In the genomic region with DNA sequence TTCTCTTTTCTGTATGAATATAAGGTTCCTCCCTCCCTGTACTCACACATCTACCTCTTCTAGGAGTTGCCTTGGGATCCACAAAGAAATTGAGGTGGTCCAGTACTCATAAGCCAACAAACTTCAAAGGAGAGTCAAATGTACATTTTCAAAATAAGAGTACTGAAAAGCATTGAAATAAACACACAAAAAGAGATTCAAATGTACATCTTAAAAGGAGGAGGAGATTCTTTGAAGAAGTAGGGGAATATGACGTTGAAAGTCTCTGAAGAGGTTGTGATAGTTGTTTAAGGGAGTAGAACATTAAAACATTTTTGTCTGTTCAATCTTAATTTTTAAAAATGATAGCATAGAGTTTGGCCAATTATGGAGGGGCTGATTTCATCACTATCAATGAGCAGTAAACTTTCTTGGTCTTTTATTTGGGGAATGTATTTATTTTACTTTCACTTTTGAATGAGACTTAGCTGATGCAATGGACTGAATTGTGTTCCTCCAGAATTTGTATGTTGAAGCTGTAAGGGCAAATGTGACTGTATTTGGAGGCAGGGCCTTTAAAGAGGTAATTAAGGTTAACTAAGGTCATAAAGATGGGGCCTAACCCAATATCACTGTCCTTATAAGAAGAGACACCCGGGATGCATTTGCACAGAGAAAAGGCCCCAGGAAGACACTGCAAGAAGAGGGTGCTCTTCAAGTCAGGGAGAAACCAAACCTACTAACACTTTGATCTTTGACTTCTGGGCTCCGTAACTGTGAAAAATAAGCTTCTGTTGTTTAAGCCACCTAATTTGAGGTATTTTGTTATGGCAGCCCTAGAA, we compare ENCODE assay signal across 13 cellular contexts.
DNase-seq lines count a peak whose midpoint lies in the region; ATAC-seq and TF ChIP-seq lines count a peak whose summit lies in the region.
"Had no signal": no experiment of that assay in that cellular context is flagged by ENCODE, and none has a peak within 500 bp of the region (broad histone marks: within the 10 kb centered on the region; RNA-seq: fewer than 3 reads in every experiment).

No MANE protein-coding gene starts in this region.

- H2AK5ac ChIP-seq in trophoblast cell (ENCODE audit: low read length) = no peak overlapping the region

- H3K4ac ChIP-seq in trophoblast cell (ENCODE audit: low read depth, low read length) = no peak overlapping the region

- H3K36me3 Mint-ChIP-seq in CD4-positive, CD25-positive, alpha-beta regulatory T cell = no peaks in the 10 kb centered on the region
- H3K36me3 Mint-ChIP-seq in activated CD4-positive, alpha-beta memory T cell treated with anti-CD3 and anti-CD28 coated beads, Interleukin-2, amount 10 ng/mL, durations not matched to agents 7 days and 5 days (ENCODE audit: low read depth) = peaks cover 2% of the 10 kb centered on the region

- H4K20me1 ChIP-seq in KMS-11 (ENCODE audit: insufficient read depth) = no peaks in the 10 kb centered on the region

- peaks cover 2% of the 10 kb centered on the region for H3K27me3 Mint-ChIP-seq in CD4-positive, CD25-positive, alpha-beta regulatory T cell
- no peaks in the 10 kb centered on the region for H3K27me3 Mint-ChIP-seq in activated CD4-positive, alpha-beta memory T cell treated with anti-CD3 and anti-CD28 coated beads, Interleukin-2, amount 10 ng/mL, durations not matched to agents 7 days and 5 days
- H3K27me3 Mint-ChIP-seq: IgD-negative memory B cell had no signal

- peaks cover 14% of the 10 kb centered on the region for H3K79me1 ChIP-seq in trophoblast cell (ENCODE audit: low read length)

- no CpG with 5 or more reads among the region's 3 CpGs for WGBS in trophoblast cell (ENCODE audit: extremely low coverage, insufficient coverage, insufficient read length)

- H3K4me3 ChIP-seq in CD4-positive, CD25-positive, alpha-beta regulatory T cell (ENCODE audit: low read depth, low read length) = peak overlapping the region; percentile 43
- H3K4me3 ChIP-seq in KMS-11 (IDR thresholded peaks at IDR 0.05; ENCODE audit: insufficient read depth, low read depth, low read length) (no peak overlapping the region), fibroblast of pulmonary artery (replicated peaks; ENCODE audit: low read depth, low read length) (no peak overlapping the region), trophoblast cell (ENCODE audit: low read depth, low read length) (no peak overlapping the region)
- H3K4me3 ChIP-seq: hepatocyte had no signal

- POLR2A ChIA-PET in activated CD4-positive, alpha-beta memory T cell treated with anti-CD3 and anti-CD28 coated beads, Interleukin-2, amount 10 ng/mL, durations not matched to agents 7 days and 5 days (lab: Charles Lee) = no interaction called here

- no peak overlapping the region for H3K23ac ChIP-seq in trophoblast cell (ENCODE audit: low read length)

- ATAC-seq in CD4-positive, CD25-positive, alpha-beta regulatory T cell (ENCODE audit: low read depth in 2 of 2) = no peak
- ATAC-seq in HG02970 (IDR thresholded peaks at IDR 0.05; ENCODE audit: low FRiP score, unreplicated experiment) = no peak
- ATAC-seq in GM19035 (IDR thresholded peaks at IDR 0.05; ENCODE audit: unreplicated experiment) = no peak

- H3K4me1 ChIP-seq in CD4-positive, CD25-positive, alpha-beta regulatory T cell (ENCODE audit: control insufficient read depth, insufficient read depth, low read length, poor library complexity, severe bottlenecking) = no peaks in the 10 kb centered on the region
- H3K4me1 ChIP-seq in KMS-11 (ENCODE audit: low read depth, poor library complexity, severe bottlenecking) (peaks cover 47% of the 10 kb centered on the region), trophoblast cell (ENCODE audit: control insufficient read depth in 1 of 2, insufficient read depth in 2 of 2, low read length in 2 of 2) (peaks cover 12 to 20% of the 10 kb centered on the region in 2 experiments)

- H2BK5ac ChIP-seq in trophoblast cell (ENCODE audit: low read depth, low read length, poor library complexity) = no peak overlapping the region

- H3K4me2 ChIP-seq in KMS-11 = peak overlapping the region; percentile 14; the same call in 1 of the 2 replicates
- H3K4me2 ChIP-seq in trophoblast cell (ENCODE audit: low read length) = no peak overlapping the region
- H3K4me2 ChIP-seq: hepatocyte had no signal

- no peaks in the 10 kb centered on the region for H3K27me3 ChIP-seq in CD4-positive, CD25-positive, alpha-beta regulatory T cell (ENCODE audit: control insufficient read depth, insufficient read depth, low read length)
- H3K27me3 ChIP-seq in KMS-11 (ENCODE audit: insufficient read depth, low read depth) (no peaks in the 10 kb centered on the region), trophoblast cell (ENCODE audit: insufficient read depth, low read length) (no peaks in the 10 kb centered on the region)
- H3K27me3 ChIP-seq: hepatocyte had no signal

- CTCF ChIA-PET in activated CD4-positive, alpha-beta memory T cell treated with anti-CD3 and anti-CD28 coated beads, Interleukin-2, amount 10 ng/mL, durations not matched to agents 7 days and 5 days (lab: Charles Lee) = no interaction called here

- H3K79me2 ChIP-seq in KMS-11 (ENCODE audit: insufficient read depth, low read depth) (no peaks in the 10 kb centered on the region), trophoblast cell (ENCODE audit: control insufficient read depth, insufficient read depth, low read length, poor library complexity) (peaks cover 2% of the 10 kb centered on the region)
- H3K79me2 ChIP-seq: hepatocyte had no signal

- no peaks in the 10 kb centered on the region for H3K9me3 ChIP-seq in CD4-positive, CD25-positive, alpha-beta regulatory T cell (ENCODE audit: control insufficient read depth in 2 of 2, low read length in 2 of 2)
- H3K9me3 ChIP-seq in trophoblast cell (ENCODE audit: insufficient read depth, low read depth, low read length) = no peaks in the 10 kb centered on the region

- H3K9me3 Mint-ChIP-seq in CD4-positive, CD25-positive, alpha-beta regulatory T cell = peaks cover 0 to 2% (median 0%) of the 10 kb centered on the region in 7 donors
- H3K9me3 Mint-ChIP-seq in activated CD4-positive, alpha-beta memory T cell treated with anti-CD3 and anti-CD28 coated beads, Interleukin-2, amount 10 ng/mL, durations not matched to agents 7 days and 5 days = no peaks in the 10 kb centered on the region
- H3K9me3 Mint-ChIP-seq: IgD-negative memory B cell had no signal

- no peak for TF ChIP-seq CTCF in KMS-11 (conservative IDR thresholded peaks at IDR 0.05; ENCODE audit: low read depth, low read length)
- no peak for TF ChIP-seq CTCF in fibroblast of pulmonary artery (IDR thresholded peaks at IDR 0.05; ENCODE audit: low read length, missing control alignments)

- no peak overlapping the region for H3K14ac ChIP-seq in trophoblast cell (ENCODE audit: low read length)

- no peak overlapping the region for H3K18ac ChIP-seq in trophoblast cell (ENCODE audit: low read length)

- no peaks in the 10 kb centered on the region for H3K36me3 ChIP-seq in CD4-positive, CD25-positive, alpha-beta regulatory T cell (ENCODE audit: control insufficient read depth, insufficient read depth, low read length)
- H3K36me3 ChIP-seq in KMS-11 (ENCODE audit: insufficient read depth) = no peaks in the 10 kb centered on the region
- no peaks in the 10 kb centered on the region for H3K36me3 ChIP-seq in trophoblast cell (ENCODE audit: control insufficient read depth in 1 of 2, insufficient read depth in 2 of 2, low read length in 2 of 2)
- H3K36me3 ChIP-seq: WERI-Rb-1 had no signal

- no peak overlapping the region for H2BK12ac ChIP-seq in trophoblast cell (ENCODE audit: low read length)

- no peak overlapping the region for H4K91ac ChIP-seq in trophoblast cell (ENCODE audit: low read depth, low read length)

- peak overlapping the region in 3 of 4 donors; percentile 21 to 53 (median 44) for H3K4me3 Mint-ChIP-seq in CD4-positive, CD25-positive, alpha-beta regulatory T cell
- peak overlapping the region; percentile 36 for H3K4me3 Mint-ChIP-seq in activated CD4-positive, alpha-beta memory T cell treated with anti-CD3 and anti-CD28 coated beads, Interleukin-2, amount 10 ng/mL, durations not matched to agents 7 days and 5 days

- no peak overlapping the region for H4K8ac ChIP-seq in trophoblast cell (ENCODE audit: low read depth, low read length)

- peak in 1 of 3 donors; percentile 28 for DNase-seq in CD4-positive, CD25-positive, alpha-beta regulatory T cell
- DNase-seq in activated CD4-positive, alpha-beta memory T cell treated with anti-CD3 and anti-CD28 coated beads, Interleukin-2, amount 10 ng/mL, durations not matched to agents 7 days and 5 days = no peak
- peak; percentile 45 for DNase-seq in fibroblast of pulmonary artery (ENCODE audit: low read depth)
- no peak for DNase-seq in trophoblast cell
- no peak for DNase-seq in LoVo (ENCODE audit: low spot score)
- DNase-seq: activated gamma-delta T cell treated with Interleukin-2 at 50 U/mL for 16 hours; effector CD4-positive, alpha-beta T cell; WERI-Rb-1 had no signal

- no peak overlapping the region for H3K9ac ChIP-seq in KMS-11
- H3K9ac ChIP-seq in trophoblast cell (ENCODE audit: low read length) = no peak overlapping the region

- H3K27ac ChIP-seq in CD4-positive, CD25-positive, alpha-beta regulatory T cell (ENCODE audit: insufficient read depth, low read length, poor library complexity, severe bottlenecking) = no peak overlapping the region
- H3K27ac ChIP-seq in KMS-11 (no peak overlapping the region), trophoblast cell (ENCODE audit: low read depth, low read length) (no peak overlapping the region)
- H3K27ac ChIP-seq: hepatocyte, WERI-Rb-1 had no signal

- peak overlapping the region in 2 of 3 donors; percentile 3 to 45 for H3K27ac Mint-ChIP-seq in CD4-positive, CD25-positive, alpha-beta regulatory T cell
- H3K27ac Mint-ChIP-seq in activated CD4-positive, alpha-beta memory T cell treated with anti-CD3 and anti-CD28 coated beads, Interleukin-2, amount 10 ng/mL, durations not matched to agents 7 days and 5 days = peak overlapping the region; percentile 2
- H3K27ac Mint-ChIP-seq: IgD-negative memory B cell had no signal

- H3K4me1 Mint-ChIP-seq in CD4-positive, CD25-positive, alpha-beta regulatory T cell = peaks cover 0 to 8% (median 6%) of the 10 kb centered on the region in 4 donors
- H3K4me1 Mint-ChIP-seq in activated CD4-positive, alpha-beta memory T cell treated with anti-CD3 and anti-CD28 coated beads, Interleukin-2, amount 10 ng/mL, durations not matched to agents 7 days and 5 days = peaks cover 9% of the 10 kb centered on the region

- H2AFZ ChIP-seq in KMS-11 (ENCODE audit: low read depth) (0 out of 2 replicates have a peak overlapping the region, but pooled peaks have one; percentile 0), trophoblast cell (ENCODE audit: insufficient read depth, low read length, poor library complexity) (no peak overlapping the region)
- H2AFZ ChIP-seq: hepatocyte had no signal

- no peak overlapping the region for H4K12ac ChIP-seq in trophoblast cell (ENCODE audit: low read depth, low read length)

- H2BK120ac ChIP-seq in trophoblast cell (ENCODE audit: insufficient read depth, low read length, poor library complexity) = no peak overlapping the region
